30 cellular contexts compared by ENCODE assay signal in genomic region chr1:69932760-69933159, GRCh38.
"Had no signal": no experiment of that assay in that cellular context is flagged by ENCODE, and none has a peak within 500 bp of the region (broad histone marks: within the 10 kb centered on the region; RNA-seq: fewer than 3 reads in every experiment).

No MANE protein-coding gene starts in this region.

- H3K27me3 ChIP-seq: adrenal gland, body of pancreas, esophagus squamous epithelium had no signal

- FAIRE-seq: colon, endometrium, TTC549 had no signal

- DNase-seq: activated CD4-positive, alpha-beta memory T cell treated with anti-CD3 and anti-CD28 coated beads for 36 hours; activated CD4-positive, alpha-beta T cell treated with anti-CD3 and anti-CD28 coated beads for 36 hours; activated CD4-positive, alpha-beta T cell treated with anti-CD3 and anti-CD28 coated beads, Interleukin-2, amount 10 ng/mL, durations not matched to agents 24 days and 14 days; activated CD4-positive, CD25-positive, alpha-beta regulatory T cell; activated CD4-positive, CD25-positive, alpha-beta regulatory T cell treated with anti-CD3 and anti-CD28 coated beads, Interleukin-2, amount 50 U/mL, for 72 hours; activated CD8-positive, alpha-beta memory T cell treated with anti-CD3 and anti-CD28 coated beads, Interleukin-2, amount 10 ng/mL, durations not matched to agents 7 days and 5 days; activated CD8-positive, alpha-beta memory T cell treated with anti-CD3 and anti-CD28 coated beads, Interleukin-2, amount 50 U/mL, for 4 hours; activated CD8-positive, alpha-beta T cell treated with anti-CD3 and anti-CD28 coated beads, Interleukin-2, amount 10 ng/mL, durations not matched to agents 7 days and 5 days; activated effector memory CD4-positive, alpha-beta T cell treated with anti-CD3 and anti-CD28 coated beads, Interleukin-2, amount 50 U/mL, for 16 hours; activated naive CD4-positive, alpha-beta T cell treated with anti-CD3 and anti-CD28 coated beads for 36 hours; activated naive CD8-positive, alpha-beta T cell treated with anti-CD3 and anti-CD28 coated beads for 36 hours; activated naive CD8-positive, alpha-beta T cell treated with anti-CD3 and anti-CD28 coated beads, Interleukin-2, amount 50 U/mL, for 24 hours; activated T-cell treated with anti-CD3 and anti-CD28 coated beads, Interleukin-2, amount 50 U/mL, for 1 hour; activated T-cell treated with anti-CD3 and anti-CD28 coated beads, Interleukin-2, amount 50 U/mL, for 48 hours; adrenal gland; amygdala; aorta; body of pancreas; caudate nucleus; effector CD8-positive, alpha-beta T cell; esophagus squamous epithelium; foreskin melanocyte; T-helper 2 cell had no signal

- H3K4me3 ChIP-seq: adrenal gland, body of pancreas, esophagus squamous epithelium had no signal

- H3K9me3 ChIP-seq: adrenal gland, body of pancreas, esophagus squamous epithelium had no signal

- H3K4me1 ChIP-seq: adrenal gland, body of pancreas, esophagus squamous epithelium had no signal

- H3K27me3 Mint-ChIP-seq: activated CD4-positive, alpha-beta memory T cell treated with anti-CD3 and anti-CD28 coated beads for 36 hours; activated CD4-positive, alpha-beta T cell treated with anti-CD3 and anti-CD28 coated beads for 36 hours; activated CD4-positive, alpha-beta T cell treated with anti-CD3 and anti-CD28 coated beads, Interleukin-2, amount 10 ng/mL, durations not matched to agents 24 days and 14 days; activated CD8-positive, alpha-beta memory T cell treated with anti-CD3 and anti-CD28 coated beads, Interleukin-2, amount 10 ng/mL, durations not matched to agents 7 days and 5 days; activated naive CD4-positive, alpha-beta T cell treated with anti-CD3 and anti-CD28 coated beads, Interleukin-2, amount 50 U/mL, for 24 hours; activated naive CD8-positive, alpha-beta T cell treated with anti-CD3 and anti-CD28 coated beads for 36 hours; activated naive CD8-positive, alpha-beta T cell treated with anti-CD3 and anti-CD28 coated beads, Interleukin-2, amount 50 U/mL, for 24 hours had no signal

- H3K4me1 Mint-ChIP-seq: activated CD4-positive, alpha-beta T cell treated with anti-CD3 and anti-CD28 coated beads for 36 hours; activated CD4-positive, alpha-beta T cell treated with anti-CD3 and anti-CD28 coated beads, Interleukin-2, amount 10 ng/mL, durations not matched to agents 24 days and 14 days; activated CD8-positive, alpha-beta memory T cell treated with anti-CD3 and anti-CD28 coated beads, Interleukin-2, amount 10 ng/mL, durations not matched to agents 7 days and 5 days; activated naive CD4-positive, alpha-beta T cell treated with anti-CD3 and anti-CD28 coated beads, Interleukin-2, amount 50 U/mL, for 24 hours; activated naive CD8-positive, alpha-beta T cell treated with anti-CD3 and anti-CD28 coated beads for 36 hours; activated naive CD8-positive, alpha-beta T cell treated with anti-CD3 and anti-CD28 coated beads, Interleukin-2, amount 50 U/mL, for 24 hours had no signal

- H3K36me3 ChIP-seq: adrenal gland, esophagus squamous epithelium had no signal

- ATAC-seq: activated CD4-positive, alpha-beta T cell treated with anti-CD3 and anti-CD28 coated beads for 36 hours; activated CD8-positive, alpha-beta memory T cell treated with anti-CD3 and anti-CD28 coated beads, Interleukin-2, amount 10 ng/mL, durations not matched to agents 7 days and 5 days; activated CD8-positive, alpha-beta T cell treated with anti-CD3 and anti-CD28 coated beads, Interleukin-2, amount 10 ng/mL, durations not matched to agents 7 days and 5 days; activated naive CD8-positive, alpha-beta T cell treated with anti-CD3 and anti-CD28 coated beads, Interleukin-2, amount 50 U/mL, for 24 hours; body of pancreas had no signal

- H3K36me3 Mint-ChIP-seq: activated CD4-positive, alpha-beta memory T cell treated with anti-CD3 and anti-CD28 coated beads for 36 hours; activated naive CD4-positive, alpha-beta T cell treated with anti-CD3 and anti-CD28 coated beads, Interleukin-2, amount 50 U/mL, for 24 hours; activated naive CD8-positive, alpha-beta T cell treated with anti-CD3 and anti-CD28 coated beads for 36 hours had no signal

- H3K27ac ChIP-seq: adrenal gland, body of pancreas, epithelial cell of prostate, esophagus squamous epithelium had no signal

- H3K4me3 Mint-ChIP-seq: activated CD4-positive, alpha-beta memory T cell treated with anti-CD3 and anti-CD28 coated beads for 36 hours; activated CD4-positive, alpha-beta T cell treated with anti-CD3 and anti-CD28 coated beads for 36 hours; activated CD4-positive, alpha-beta T cell treated with anti-CD3 and anti-CD28 coated beads, Interleukin-2, amount 10 ng/mL, durations not matched to agents 24 days and 14 days; activated CD8-positive, alpha-beta memory T cell treated with anti-CD3 and anti-CD28 coated beads, Interleukin-2, amount 10 ng/mL, durations not matched to agents 7 days and 5 days; activated CD8-positive, alpha-beta T cell treated with anti-CD3 and anti-CD28 coated beads, Interleukin-2, amount 10 ng/mL, durations not matched to agents 7 days and 5 days; activated naive CD4-positive, alpha-beta T cell treated with anti-CD3 and anti-CD28 coated beads for 36 hours; activated naive CD4-positive, alpha-beta T cell treated with anti-CD3 and anti-CD28 coated beads, Interleukin-2, amount 50 U/mL, for 24 hours; activated naive CD8-positive, alpha-beta T cell treated with anti-CD3 and anti-CD28 coated beads for 36 hours; activated naive CD8-positive, alpha-beta T cell treated with anti-CD3 and anti-CD28 coated beads, Interleukin-2, amount 50 U/mL, for 24 hours; activated T-helper 1 cell treated with anti-CD3 and anti-CD28 coated beads, Interleukin-12 subunit alpha, Interleukin-12 subunit beta, Interleukin-2, Interleukin-4 antibody, amounts not matched to agents 30 ng/mL and 10 ng/mL and 1 ng/mL, durations not matched to agents 14 hours and 24 hours and 36 hours had no signal

- H3K27ac Mint-ChIP-seq: activated CD4-positive, alpha-beta memory T cell treated with anti-CD3 and anti-CD28 coated beads for 36 hours; activated CD4-positive, alpha-beta T cell treated with anti-CD3 and anti-CD28 coated beads for 36 hours; activated CD4-positive, alpha-beta T cell treated with anti-CD3 and anti-CD28 coated beads, Interleukin-2, amount 10 ng/mL, durations not matched to agents 24 days and 14 days; activated CD8-positive, alpha-beta memory T cell treated with anti-CD3 and anti-CD28 coated beads, Interleukin-2, amount 10 ng/mL, durations not matched to agents 7 days and 5 days; activated CD8-positive, alpha-beta T cell treated with anti-CD3 and anti-CD28 coated beads, Interleukin-2, amount 10 ng/mL, durations not matched to agents 7 days and 5 days; activated naive CD4-positive, alpha-beta T cell treated with anti-CD3 and anti-CD28 coated beads for 36 hours; activated naive CD4-positive, alpha-beta T cell treated with anti-CD3 and anti-CD28 coated beads, Interleukin-2, amount 50 U/mL, for 24 hours; activated naive CD8-positive, alpha-beta T cell treated with anti-CD3 and anti-CD28 coated beads for 36 hours; activated naive CD8-positive, alpha-beta T cell treated with anti-CD3 and anti-CD28 coated beads, Interleukin-2, amount 50 U/mL, for 24 hours; activated T-helper 1 cell treated with anti-CD3 and anti-CD28 coated beads, Interleukin-12 subunit alpha, Interleukin-12 subunit beta, Interleukin-2, Interleukin-4 antibody, amounts not matched to agents 30 ng/mL and 10 ng/mL and 1 ng/mL, durations not matched to agents 14 hours and 24 hours and 36 hours; activated T-helper 2 cell treated with anti-CD3 and anti-CD28 coated beads, Interferon-gamma antibody, Interleukin-2, Interleukin-4, amounts not matched to agents 10 μg/mL and 5 μg/mL and 100 μg/mL, durations not matched to agents 14 hours and 24 hours and 36 hours had no signal
